In genomic region chr13:110371550-110372465, GRCh38 we compare ENCODE assay signal across 9 cellular contexts.
A peak's percentile ranks its signal among the peaks of the same experiment; 100 is the strongest.
DNase-seq lines count a peak whose midpoint lies in the region; ATAC-seq and TF ChIP-seq lines count a peak whose summit lies in the region.
"Had no signal": no experiment of that assay in that cellular context is flagged by ENCODE, and none has a peak within 500 bp of the region (broad histone marks: within the 10 kb centered on the region; RNA-seq: fewer than 3 reads in every experiment).

No MANE protein-coding gene starts in this region.

- H3K4me1 ChIP-seq in heart right ventricle (peaks cover 21 to 81% (median 62%) of the 10 kb centered on the region in 9 donors), thyroid gland (peaks cover 51 to 63% of the 10 kb centered on the region in 2 donors)

- no peak for TF ChIP-seq POLR2A in thyroid gland (IDR thresholded peaks at IDR 0.05)

- H3K4me3 ChIP-seq in heart right ventricle (peak overlapping the region in 3 of 10 donors; percentile 0 to 16 (median 3)), thyroid gland (replicated peaks in 1 of 3) (no peak overlapping the region)

- TF ChIP-seq CTCF in heart right ventricle (IDR thresholded peaks at IDR 0.05) (no peak), thyroid gland (IDR thresholded peaks at IDR 0.05) (no peak)

- intact Hi-C loops in heart right ventricle (cut with DNase I): loop anchor here in 1 of 10 donors (5.0 kb wide), 1 partner anchor 35 kb away; no protein-coding TSS in a partner anchor
- intact Hi-C loops in thyroid gland (cut with DNase I): no loop called here

- H3K9me3 ChIP-seq in heart right ventricle (no peaks in the 10 kb centered on the region), thyroid gland (no peaks in the 10 kb centered on the region)

- no peak for DNase-seq in heart right ventricle
- DNase-seq in thyroid gland: no peak
- DNase-seq in SHP77 treated with DMSO at 0.1 percent for 48 hours (lab: John Stamatoyannopoulos, UW): no peak
- DNase-seq in dedifferentiated amniotic fluid mesenchymal stem cell (ENCODE audit: extremely low spot score): no peak
- DNase-seq in NCI-H2196 treated with DMSO at 0.1 percent for 48 hours (lab: John Stamatoyannopoulos, UW; ENCODE audit: unreplicated experiment): no peak
- DNase-seq: activated CD4-positive, alpha-beta T cell treated with anti-CD3 and anti-CD28 coated beads, Interleukin-2, amount 50 U/mL, for 1 hour had no signal

- no peaks in the 10 kb centered on the region for H3K27me3 ChIP-seq in heart right ventricle
- no peaks in the 10 kb centered on the region for H3K27me3 ChIP-seq in thyroid gland

- H3K36me3 ChIP-seq in heart right ventricle (peaks cover 0 to 14% (median 0%) of the 10 kb centered on the region in 9 donors), thyroid gland (no peaks in the 10 kb centered on the region)

- H3K27ac ChIP-seq in heart right ventricle (peak overlapping the region in 9 of 10 donors; percentile 38 to 77 (median 51)), thyroid gland (peak overlapping the region in 2 of 3 donors; percentile 26 to 95)
- H3K27ac ChIP-seq: HL-60 had no signal

- 33 to 36% methylated on average over 20 of the region's 20 CpGs for WGBS in heart right ventricle, 2 donors
- WGBS in thyroid gland, 2 donors: 76 to 80% methylated on average over 20 of the region's 20 CpGs

- peak; percentile 71 for ATAC-seq in GM21381 (IDR thresholded peaks at IDR 0.05; ENCODE audit: unreplicated experiment)
- peak; percentile 53 for ATAC-seq in HG03469 (IDR thresholded peaks at IDR 0.05; ENCODE audit: unreplicated experiment)
- ATAC-seq in heart right ventricle: peak; percentile 28 to 76 (median 60)
